In the genomic region with DNA sequence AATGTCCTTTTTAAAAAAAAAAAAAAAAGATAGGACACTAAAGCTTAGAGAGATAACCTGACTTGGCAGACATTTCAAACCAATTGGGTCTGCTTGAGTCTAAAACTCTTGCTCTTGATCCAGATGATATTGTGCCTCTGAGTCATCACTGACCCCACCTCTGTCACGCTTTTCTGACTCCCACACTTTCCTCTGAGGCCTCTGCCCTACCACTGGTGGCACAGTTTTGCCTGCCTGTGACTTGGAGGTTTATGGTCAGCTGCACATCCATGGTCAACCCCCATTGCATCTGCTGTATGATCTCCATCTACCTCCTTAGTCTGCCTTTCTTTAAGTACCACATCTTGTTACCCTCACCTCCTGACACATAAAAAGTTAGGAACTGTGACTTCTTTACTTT, we compare ENCODE assay signal across 13 cellular contexts.
A peak's percentile ranks its signal among the peaks of the same experiment; 100 is the strongest.
DNase-seq lines count a peak whose midpoint lies in the region; ATAC-seq, FAIRE-seq and TF ChIP-seq lines count a peak whose summit lies in the region.
"Had no signal": no experiment of that assay in that cellular context is flagged by ENCODE, and none has a peak within 500 bp of the region (broad histone marks: within the 10 kb centered on the region; RNA-seq: fewer than 3 reads in every experiment).

No MANE protein-coding gene starts in this region.

- FAIRE-seq in astrocyte (lab: Jason Lieb, UNC), result no peak

- H3K4me3 Mint-ChIP-seq in astrocyte (ENCODE audit: unreplicated experiment) (no peak overlapping the region), natural killer cell (no peak overlapping the region)
- H3K4me3 Mint-ChIP-seq: activated naive CD4-positive, alpha-beta T cell treated with anti-CD3 and anti-CD28 coated beads, Interleukin-2, amount 50 U/mL, for 24 hours; effector memory CD8-positive, alpha-beta T cell had no signal

- no peak for DNase-seq in astrocyte (ENCODE audit: low read depth)
- DNase-seq in omental fat pad (ENCODE audit: low spot score), result no peak
- no peak for DNase-seq in natural killer cell
- no peak for DNase-seq in activated naive CD4-positive, alpha-beta T cell (lab: John Stamatoyannopoulos, UW)
- no peak for DNase-seq in NCI-H2196 treated with DMSO at 0.1 percent for 48 hours (lab: John Stamatoyannopoulos, UW; ENCODE audit: unreplicated experiment)
- DNase-seq: effector memory CD8-positive, alpha-beta T cell; NCI-H1417 treated with DMSO at 0.1 percent for 48 hours had no signal

- no peaks in the 10 kb centered on the region for H3K27me3 Mint-ChIP-seq in astrocyte (ENCODE audit: low read depth, unreplicated experiment)
- H3K27me3 Mint-ChIP-seq in natural killer cell (ENCODE audit: low read depth in 2 of 2), result no peaks in the 10 kb centered on the region
- H3K27me3 Mint-ChIP-seq: activated naive CD4-positive, alpha-beta T cell treated with anti-CD3 and anti-CD28 coated beads, Interleukin-2, amount 50 U/mL, for 24 hours; effector memory CD8-positive, alpha-beta T cell had no signal

- H3K79me2 ChIP-seq in astrocyte (ENCODE audit: insufficient read depth, low read length), result no peaks in the 10 kb centered on the region
- H3K79me2 ChIP-seq: parathyroid adenoma had no signal

- H3K9ac ChIP-seq in astrocyte (ENCODE audit: low read length), result no peak overlapping the region
- H3K9ac ChIP-seq: parathyroid adenoma had no signal

- H3K27ac Mint-ChIP-seq in astrocyte (ENCODE audit: unreplicated experiment) (no peak overlapping the region), natural killer cell (no peak overlapping the region)
- H3K27ac Mint-ChIP-seq: activated naive CD4-positive, alpha-beta T cell treated with anti-CD3 and anti-CD28 coated beads, Interleukin-2, amount 50 U/mL, for 24 hours; effector memory CD8-positive, alpha-beta T cell had no signal

- H3K36me3 Mint-ChIP-seq in astrocyte (ENCODE audit: low read depth, unreplicated experiment) (no peaks in the 10 kb centered on the region), natural killer cell (no peaks in the 10 kb centered on the region)
- H3K36me3 Mint-ChIP-seq: activated naive CD4-positive, alpha-beta T cell treated with anti-CD3 and anti-CD28 coated beads, Interleukin-2, amount 50 U/mL, for 24 hours had no signal

- H3K4me1 Mint-ChIP-seq in astrocyte (ENCODE audit: low read depth, unreplicated experiment), result peaks cover 6% of the 10 kb centered on the region
- H3K4me1 Mint-ChIP-seq in natural killer cell, result no peaks in the 10 kb centered on the region
- H3K4me1 Mint-ChIP-seq: activated naive CD4-positive, alpha-beta T cell treated with anti-CD3 and anti-CD28 coated beads, Interleukin-2, amount 50 U/mL, for 24 hours had no signal

- no peaks in the 10 kb centered on the region for H3K36me3 ChIP-seq in astrocyte (ENCODE audit: insufficient read depth, low read length)
- H3K36me3 ChIP-seq: vagina had no signal

- no peaks in the 10 kb centered on the region for H3K27me3 ChIP-seq in astrocyte (ENCODE audit: insufficient read depth, low read length)
- H3K27me3 ChIP-seq: vagina had no signal

- H3K4me3 ChIP-seq in astrocyte (ENCODE audit: insufficient read depth, low read depth, low read length), result no peak overlapping the region
- H3K4me3 ChIP-seq: vagina had no signal

- TF ChIP-seq CTCF in astrocyte (IDR thresholded peaks at IDR 0.05; ENCODE audit: insufficient read depth, low read depth, low read length) (no peak), omental fat pad (IDR thresholded peaks at IDR 0.05) (no peak), natural killer cell (IDR thresholded peaks at IDR 0.05) (no peak)

- H3K4me1 ChIP-seq in astrocyte (ENCODE audit: insufficient read depth, low read length), result peaks cover 3% of the 10 kb centered on the region
- H3K4me1 ChIP-seq: parathyroid adenoma had no signal

- no peak overlapping the region for H3K27ac ChIP-seq in astrocyte (ENCODE audit: low read depth, low read length)
- H3K27ac ChIP-seq: parathyroid adenoma, vagina had no signal

- ATAC-seq in GM18519 (IDR thresholded peaks at IDR 0.05; ENCODE audit: low FRiP score, unreplicated experiment) (peak; percentile 67), HG03064 (IDR thresholded peaks at IDR 0.05; ENCODE audit: low read depth, unreplicated experiment) (peak; percentile 76), omental fat pad (ENCODE audit: low FRiP score) (peak; percentile 60), natural killer cell (no peak), HG03521 (IDR thresholded peaks at IDR 0.05; ENCODE audit: unreplicated experiment) (no peak)
- ATAC-seq: effector memory CD8-positive, alpha-beta T cell had no signal

- peak overlapping the region; percentile 9 for H2AFZ ChIP-seq in astrocyte (ENCODE audit: low read depth, low read length)
- H2AFZ ChIP-seq: parathyroid adenoma had no signal

- H3K9me3 ChIP-seq in astrocyte (ENCODE audit: insufficient read depth, low read depth, low read length), result no peaks in the 10 kb centered on the region
- H3K9me3 ChIP-seq: vagina had no signal

- no peak overlapping the region for H3K4me2 ChIP-seq in astrocyte (ENCODE audit: low read length)

- H3K9me3 Mint-ChIP-seq in astrocyte (ENCODE audit: unreplicated experiment) (no peaks in the 10 kb centered on the region), natural killer cell (no peaks in the 10 kb centered on the region)
- H3K9me3 Mint-ChIP-seq: activated naive CD4-positive, alpha-beta T cell treated with anti-CD3 and anti-CD28 coated beads, Interleukin-2, amount 50 U/mL, for 24 hours had no signal

- H4K20me1 ChIP-seq in astrocyte (ENCODE audit: insufficient read depth, low read length), result no peaks in the 10 kb centered on the region

- intact Hi-C loops in natural killer cell (cut with micrococcal nuclease), result no loop called here

Comparison
In these comparisons a context has a peak if more than half of its experiments do, and no peak if none do; other contexts are left out.
1. ATAC-seq: peak in GM18519 (single experiment), HG03064 (single experiment) and omental fat pad (single experiment); none in natural killer cell (0 of 3) and HG03521 (single experiment).